In the genomic region with DNA sequence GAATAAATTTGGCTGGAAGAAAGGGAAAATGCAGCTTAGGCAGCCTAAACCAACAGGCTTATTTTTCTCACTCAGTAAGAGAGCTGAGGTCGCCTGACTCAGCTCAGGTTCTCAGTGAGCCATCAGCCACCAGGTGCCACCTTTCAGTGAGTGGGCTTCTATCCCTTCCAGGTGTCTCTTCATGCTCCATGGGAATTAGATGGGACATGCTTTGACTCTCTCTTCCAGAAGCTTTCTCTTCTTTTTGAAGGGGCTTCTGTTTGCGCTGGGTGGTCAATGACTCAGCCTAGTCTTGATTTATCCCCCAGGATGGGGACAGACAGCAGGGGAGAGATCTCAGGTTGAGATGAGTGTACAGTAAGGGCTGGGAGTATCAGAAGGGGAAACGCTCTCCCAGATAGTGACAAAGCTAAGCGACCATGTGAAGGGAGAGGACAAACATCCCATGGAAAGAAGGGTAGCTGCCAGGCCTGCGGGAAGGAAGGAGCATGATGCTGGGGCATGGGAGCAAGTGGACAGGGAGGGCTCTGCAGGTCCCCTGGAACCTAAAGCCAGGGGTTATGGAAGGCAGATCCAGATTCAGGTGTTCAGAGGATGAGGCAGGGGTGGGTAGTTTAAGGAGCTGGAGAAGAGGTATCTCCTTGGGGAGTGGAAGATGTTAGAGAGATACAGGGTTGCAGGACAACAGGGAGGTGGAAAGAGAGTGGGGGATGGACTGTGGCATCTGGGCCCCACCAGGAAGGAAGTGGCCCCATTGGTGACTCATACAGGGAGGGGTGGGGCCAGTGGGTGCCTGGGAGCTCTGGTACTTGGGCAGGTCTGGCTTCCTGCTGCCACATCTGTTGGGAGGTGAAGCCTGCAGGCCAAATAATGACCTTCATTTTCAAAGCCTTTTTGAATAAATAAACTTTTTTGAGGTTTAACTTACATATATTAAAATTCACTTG, we compare ENCODE assay signal across 8 cellular contexts. TPM values are rescaled to one million over a fixed set of nuclear protein-coding genes. Genes with fewer than 3 reads are reported as not detected.
DNase-seq lines count a peak whose midpoint lies in the region; ATAC-seq and TF ChIP-seq lines count a peak whose summit lies in the region.

No MANE protein-coding gene starts in this region.

- intact Hi-C loops in activated CD4-positive, alpha-beta T cell treated with anti-CD3 and anti-CD28 coated beads for 36 hours (cut with DNase I, micrococcal nuclease) = loop anchor here (1.0 to 5.0 kb wide), 15 partner anchors 17 to 362 kb away; a partner anchor contains a TSS

- H3K9me2 ChIP-seq in Loucy (replicated peaks; ENCODE audit: low read depth, low read length) = no peaks in the 10 kb centered on the region

- H3K4me3 Mint-ChIP-seq in activated CD4-positive, alpha-beta T cell treated with anti-CD3 and anti-CD28 coated beads for 36 hours = peak overlapping the region; percentile 73
- H3K4me3 Mint-ChIP-seq in stimulated activated memory B cell treated with anti-CD40 and anti-IgM and Interleukin-4, amounts not matched to agents 10 μg/mL and 1 μg/mL and 100 μg/mL, for 72 hours = peak overlapping the region; percentile 75

- peak; percentile 81 for DNase-seq in GM10248 (ENCODE audit: extremely low spot score)
- peak; percentile 99 for DNase-seq in H4 (ENCODE audit: low spot score)
- peak; percentile 90 for DNase-seq in activated CD4-positive, alpha-beta T cell treated with anti-CD3 and anti-CD28 coated beads for 36 hours
- DNase-seq in mucosa of gallbladder (ENCODE audit: low spot score) = peak; percentile 68
- DNase-seq in NCI-H2107 treated with DMSO at 0.1 percent for 48 hours (lab: John Stamatoyannopoulos, UW; ENCODE audit: unreplicated experiment) = no peak

- H3K4me3 ChIP-seq in Loucy (ENCODE audit: low read length, poor library complexity, severe bottlenecking) (peak overlapping the region; percentile 71), duodenal mucosa (ENCODE audit: low read depth in 1 of 2, low read length in 2 of 2) (peak overlapping the region; percentile 13 to 45)

- no peaks in the 10 kb centered on the region for H3K9me3 ChIP-seq in Loucy (ENCODE audit: insufficient read depth, low read depth, low read length)
- H3K9me3 ChIP-seq in duodenal mucosa (ENCODE audit: control insufficient read depth in 1 of 2, low read length in 2 of 2) = no peaks in the 10 kb centered on the region

- H3K4me1 Mint-ChIP-seq in activated CD4-positive, alpha-beta T cell treated with anti-CD3 and anti-CD28 coated beads for 36 hours = peaks cover 75% of the 10 kb centered on the region
- peaks cover 66% of the 10 kb centered on the region for H3K4me1 Mint-ChIP-seq in stimulated activated memory B cell treated with anti-CD40 and anti-IgM and Interleukin-4, amounts not matched to agents 10 μg/mL and 1 μg/mL and 100 μg/mL, for 72 hours

- H3K27ac Mint-ChIP-seq in activated CD4-positive, alpha-beta T cell treated with anti-CD3 and anti-CD28 coated beads for 36 hours = peak overlapping the region; percentile 100
- peak overlapping the region; percentile 96 for H3K27ac Mint-ChIP-seq in stimulated activated memory B cell treated with anti-CD40 and anti-IgM and Interleukin-4, amounts not matched to agents 10 μg/mL and 1 μg/mL and 100 μg/mL, for 72 hours

- POLR2A ChIA-PET in GM10248 (lab: Yijun Ruan, JAX) = interaction anchor here (0.6 to 2.1 kb wide), 3 partner anchors 12 to 159 kb away, joined by 3 to 7 read pairs (median 5); a partner anchor contains a TSS
- POLR2A ChIA-PET in activated CD4-positive, alpha-beta T cell treated with anti-CD3 and anti-CD28 coated beads for 36 hours (lab: Charles Lee) = interaction anchor here (0.6 to 2.4 kb wide), 8 partner anchors 15 to 342 kb away, joined by 3 to 29 read pairs (median 7); a partner anchor contains a TSS

- H3K27me3 ChIP-seq in Loucy (ENCODE audit: insufficient read depth, low read length, poor library complexity, severe bottlenecking) (no peaks in the 10 kb centered on the region), duodenal mucosa (ENCODE audit: control insufficient read depth in 1 of 2, insufficient read depth in 2 of 2, low read length in 2 of 2) (no peaks in the 10 kb centered on the region)

- no peaks in the 10 kb centered on the region for H3K9me3 Mint-ChIP-seq in activated CD4-positive, alpha-beta T cell treated with anti-CD3 and anti-CD28 coated beads for 36 hours (ENCODE audit: low read depth)
- H3K9me3 Mint-ChIP-seq in stimulated activated memory B cell treated with anti-CD40 and anti-IgM and Interleukin-4, amounts not matched to agents 10 μg/mL and 1 μg/mL and 100 μg/mL, for 72 hours = no peaks in the 10 kb centered on the region

- H3K36me3 ChIP-seq in Loucy (ENCODE audit: insufficient read depth, low read length) (no peaks in the 10 kb centered on the region), duodenal mucosa (ENCODE audit: control insufficient read depth in 1 of 2, insufficient read depth in 2 of 2, low read length in 2 of 2) (peaks cover 0 to 6% of the 10 kb centered on the region in 2 donors)

- no peaks in the 10 kb centered on the region for H3F3A ChIP-seq in Loucy (ENCODE audit: low read depth)

- peak overlapping the region; percentile 90 for H3K4me2 ChIP-seq in Loucy (ENCODE audit: low read depth, low read length, poor library complexity, severe bottlenecking)

- peak overlapping the region; percentile 91 for H3K27ac ChIP-seq in duodenal mucosa (ENCODE audit: low read depth, low read length)

- TF ChIP-seq CTCF in GM10248 (IDR thresholded peaks at IDR 0.05; ENCODE audit: control extremely low read depth, extremely low read depth, low read depth, missing control alignments) (no peak), Loucy (conservative IDR thresholded peaks at IDR 0.05; ENCODE audit: low read length) (no peak; the same call in 1 of the 2 replicates)

- peaks cover 67% of the 10 kb centered on the region for H3K4me1 ChIP-seq in Loucy (ENCODE audit: insufficient read depth, low read length, poor library complexity, severe bottlenecking)
- H3K4me1 ChIP-seq in duodenal mucosa (ENCODE audit: control insufficient read depth in 1 of 2, insufficient read depth in 2 of 2, low read length in 2 of 2) = peaks cover 66 to 67% of the 10 kb centered on the region in 2 donors

- H3K27me3 Mint-ChIP-seq in activated CD4-positive, alpha-beta T cell treated with anti-CD3 and anti-CD28 coated beads for 36 hours = no peaks in the 10 kb centered on the region
- H3K27me3 Mint-ChIP-seq in stimulated activated memory B cell treated with anti-CD40 and anti-IgM and Interleukin-4, amounts not matched to agents 10 μg/mL and 1 μg/mL and 100 μg/mL, for 72 hours = no peaks in the 10 kb centered on the region

- ATAC-seq in activated CD4-positive, alpha-beta T cell treated with anti-CD3 and anti-CD28 coated beads for 36 hours = peak; percentile 71
- ATAC-seq in stimulated activated memory B cell treated with anti-CD40 and anti-IgM and Interleukin-4, amounts not matched to agents 10 μg/mL and 1 μg/mL and 100 μg/mL, for 72 hours = peak; percentile 97

- H4K20me1 ChIP-seq in Loucy (ENCODE audit: insufficient read depth, low read length, poor library complexity, severe bottlenecking) = no peaks in the 10 kb centered on the region

- CTCF ChIA-PET in GM10248 (lab: Yijun Ruan, JAX) = interaction anchor here (1.0 to 2.2 kb wide), 5 partner anchors 8 to 48 kb away, joined by 3 to 9 read pairs (median 4); no protein-coding TSS in a partner anchor
- CTCF ChIA-PET in activated CD4-positive, alpha-beta T cell treated with anti-CD3 and anti-CD28 coated beads for 36 hours (lab: Charles Lee) = interaction anchor here (0.6 to 3.4 kb wide), 17 partner anchors 10 to 341 kb away, joined by 3 to 19 read pairs (median 5); a partner anchor contains a TSS

- H3K36me3 Mint-ChIP-seq in activated CD4-positive, alpha-beta T cell treated with anti-CD3 and anti-CD28 coated beads for 36 hours (ENCODE audit: low read depth) = peaks cover 24% of the 10 kb centered on the region
- peaks cover 6% of the 10 kb centered on the region for H3K36me3 Mint-ChIP-seq in stimulated activated memory B cell treated with anti-CD40 and anti-IgM and Interleukin-4, amounts not matched to agents 10 μg/mL and 1 μg/mL and 100 μg/mL, for 72 hours

- no peak overlapping the region for H2AFZ ChIP-seq in Loucy (ENCODE audit: low read length)

- H3K79me2 ChIP-seq in Loucy (ENCODE audit: insufficient read depth, low read length) = peaks cover 29% of the 10 kb centered on the region; the same call in 1 of the 2 replicates

- H3K9ac ChIP-seq in Loucy (ENCODE audit: low read depth, low read length, poor library complexity, severe bottlenecking) = peak overlapping the region; percentile 77
- peak overlapping the region; percentile 65 to 74 for H3K9ac ChIP-seq in duodenal mucosa (ENCODE audit: low read depth in 1 of 2, low read length in 2 of 2)

RNA-seq across cellular contexts. Expression of a gene that starts 32.5 kb away (rescaled TPM):
- total RNA-seq in H4 (2014; rRNA removed; shearing (Covaris generic)) = 67.1 and 93.7 TPM in 2 replicates
- total RNA-seq in activated CD4-positive, alpha-beta T cell treated with anti-CD3 and anti-CD28 coated beads for 36 hours = 10 to 100 TPM; 80.3 to 90.1 TPM
- 114 TPM for total RNA-seq in mucosa of gallbladder

RNA-seq across cellular contexts. Expression of a gene that starts 56.9 kb away (rescaled TPM):
- 289 and 353 TPM in 2 replicates for total RNA-seq in H4 (2014; rRNA removed; shearing (Covaris generic))
- total RNA-seq in activated CD4-positive, alpha-beta T cell treated with anti-CD3 and anti-CD28 coated beads for 36 hours = 10 to 100 TPM; 71.6 to 73.0 TPM
- 136 TPM for total RNA-seq in mucosa of gallbladder
